Comparison of ENCODE assay signal across 1 cellular context in the genomic region with DNA sequence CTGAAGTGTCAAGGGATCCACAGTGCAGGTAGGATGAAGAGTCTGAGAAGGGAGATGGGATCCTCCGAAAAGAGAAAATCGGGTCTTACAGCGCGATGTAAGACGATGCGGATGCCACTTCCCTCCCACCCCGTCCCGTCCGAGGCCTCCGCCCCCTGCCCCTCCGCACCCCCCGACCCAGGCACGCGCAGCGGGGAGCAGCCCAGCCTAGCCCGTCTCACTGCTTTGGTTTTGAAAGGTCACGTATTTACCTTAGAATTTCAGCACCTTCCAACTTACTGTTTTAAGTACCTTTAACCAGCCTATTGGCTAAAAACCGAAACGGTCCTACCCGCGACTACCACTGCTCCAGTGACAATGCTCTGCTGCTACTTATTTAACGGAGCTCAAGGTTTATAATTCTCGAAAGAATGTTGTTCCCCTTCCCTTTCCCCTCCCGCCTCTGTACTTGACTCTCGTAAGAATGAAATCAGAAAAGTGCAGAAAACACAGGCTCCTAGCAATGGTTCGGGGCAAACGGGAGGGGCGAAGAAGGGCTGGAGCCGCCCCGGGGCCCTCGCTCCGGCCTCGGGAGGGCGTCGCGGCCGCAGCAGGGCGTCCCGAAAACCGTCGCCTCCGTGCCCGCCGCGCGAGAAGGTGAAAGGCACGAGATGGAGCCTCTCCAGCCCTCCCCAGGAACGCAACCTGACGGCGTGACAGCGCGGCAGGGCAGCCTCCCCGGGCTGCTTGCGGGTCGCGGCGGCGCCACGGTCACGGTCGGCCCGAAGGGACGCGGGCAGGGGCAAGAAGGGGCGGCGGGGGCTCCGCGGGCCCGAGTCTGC.
TF ChIP-seq lines count a peak whose summit lies in the region.

No MANE protein-coding gene starts in this region.

TF ChIP-seq in GM12878, 131 proteins besides CTCF, POLR2A, EP300 and RAD21 (continues in another document):
- TF ChIP-seq PML (IDR thresholded peaks at IDR 0.05; ENCODE audit: low read length) = 0 out of 2 replicates have a peak, but pooled peaks have one; percentile 20
- TF ChIP-seq, protein P1, sequence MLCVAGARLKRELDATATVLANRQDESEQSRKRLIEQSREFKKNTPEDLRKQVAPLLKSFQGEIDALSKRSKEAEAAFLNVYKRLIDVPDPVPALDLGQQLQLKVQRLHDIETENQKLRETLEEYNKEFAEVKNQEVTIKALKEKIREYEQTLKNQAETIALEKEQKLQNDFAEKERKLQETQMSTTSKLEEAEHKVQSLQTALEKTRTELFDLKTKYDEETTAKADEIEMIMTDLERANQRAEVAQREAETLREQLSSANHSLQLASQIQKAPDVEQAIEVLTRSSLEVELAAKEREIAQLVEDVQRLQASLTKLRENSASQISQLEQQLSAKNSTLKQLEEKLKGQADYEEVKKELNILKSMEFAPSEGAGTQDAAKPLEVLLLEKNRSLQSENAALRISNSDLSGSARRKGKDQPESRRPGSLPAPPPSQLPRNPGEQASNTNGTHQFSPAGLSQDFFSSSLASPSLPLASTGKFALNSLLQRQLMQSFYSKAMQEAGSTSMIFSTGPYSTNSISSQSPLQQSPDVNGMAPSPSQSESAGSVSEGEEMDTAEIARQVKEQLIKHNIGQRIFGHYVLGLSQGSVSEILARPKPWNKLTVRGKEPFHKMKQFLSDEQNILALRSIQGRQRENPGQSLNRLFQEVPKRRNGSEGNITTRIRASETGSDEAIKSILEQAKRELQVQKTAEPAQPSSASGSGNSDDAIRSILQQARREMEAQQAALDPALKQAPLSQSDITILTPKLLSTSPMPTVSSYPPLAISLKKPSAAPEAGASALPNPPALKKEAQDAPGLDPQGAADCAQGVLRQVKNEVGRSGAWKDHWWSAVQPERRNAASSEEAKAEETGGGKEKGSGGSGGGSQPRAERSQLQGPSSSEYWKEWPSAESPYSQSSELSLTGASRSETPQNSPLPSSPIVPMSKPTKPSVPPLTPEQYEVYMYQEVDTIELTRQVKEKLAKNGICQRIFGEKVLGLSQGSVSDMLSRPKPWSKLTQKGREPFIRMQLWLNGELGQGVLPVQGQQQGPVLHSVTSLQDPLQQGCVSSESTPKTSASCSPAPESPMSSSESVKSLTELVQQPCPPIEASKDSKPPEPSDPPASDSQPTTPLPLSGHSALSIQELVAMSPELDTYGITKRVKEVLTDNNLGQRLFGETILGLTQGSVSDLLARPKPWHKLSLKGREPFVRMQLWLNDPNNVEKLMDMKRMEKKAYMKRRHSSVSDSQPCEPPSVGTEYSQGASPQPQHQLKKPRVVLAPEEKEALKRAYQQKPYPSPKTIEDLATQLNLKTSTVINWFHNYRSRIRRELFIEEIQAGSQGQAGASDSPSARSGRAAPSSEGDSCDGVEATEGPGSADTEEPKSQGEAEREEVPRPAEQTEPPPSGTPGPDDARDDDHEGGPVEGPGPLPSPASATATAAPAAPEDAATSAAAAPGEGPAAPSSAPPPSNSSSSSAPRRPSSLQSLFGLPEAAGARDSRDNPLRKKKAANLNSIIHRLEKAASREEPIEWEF (IDR thresholded peaks at IDR 0.05; ENCODE audit: insufficient replicate concordance, low read depth, low read length) = no peak
- TF ChIP-seq, protein P2, sequence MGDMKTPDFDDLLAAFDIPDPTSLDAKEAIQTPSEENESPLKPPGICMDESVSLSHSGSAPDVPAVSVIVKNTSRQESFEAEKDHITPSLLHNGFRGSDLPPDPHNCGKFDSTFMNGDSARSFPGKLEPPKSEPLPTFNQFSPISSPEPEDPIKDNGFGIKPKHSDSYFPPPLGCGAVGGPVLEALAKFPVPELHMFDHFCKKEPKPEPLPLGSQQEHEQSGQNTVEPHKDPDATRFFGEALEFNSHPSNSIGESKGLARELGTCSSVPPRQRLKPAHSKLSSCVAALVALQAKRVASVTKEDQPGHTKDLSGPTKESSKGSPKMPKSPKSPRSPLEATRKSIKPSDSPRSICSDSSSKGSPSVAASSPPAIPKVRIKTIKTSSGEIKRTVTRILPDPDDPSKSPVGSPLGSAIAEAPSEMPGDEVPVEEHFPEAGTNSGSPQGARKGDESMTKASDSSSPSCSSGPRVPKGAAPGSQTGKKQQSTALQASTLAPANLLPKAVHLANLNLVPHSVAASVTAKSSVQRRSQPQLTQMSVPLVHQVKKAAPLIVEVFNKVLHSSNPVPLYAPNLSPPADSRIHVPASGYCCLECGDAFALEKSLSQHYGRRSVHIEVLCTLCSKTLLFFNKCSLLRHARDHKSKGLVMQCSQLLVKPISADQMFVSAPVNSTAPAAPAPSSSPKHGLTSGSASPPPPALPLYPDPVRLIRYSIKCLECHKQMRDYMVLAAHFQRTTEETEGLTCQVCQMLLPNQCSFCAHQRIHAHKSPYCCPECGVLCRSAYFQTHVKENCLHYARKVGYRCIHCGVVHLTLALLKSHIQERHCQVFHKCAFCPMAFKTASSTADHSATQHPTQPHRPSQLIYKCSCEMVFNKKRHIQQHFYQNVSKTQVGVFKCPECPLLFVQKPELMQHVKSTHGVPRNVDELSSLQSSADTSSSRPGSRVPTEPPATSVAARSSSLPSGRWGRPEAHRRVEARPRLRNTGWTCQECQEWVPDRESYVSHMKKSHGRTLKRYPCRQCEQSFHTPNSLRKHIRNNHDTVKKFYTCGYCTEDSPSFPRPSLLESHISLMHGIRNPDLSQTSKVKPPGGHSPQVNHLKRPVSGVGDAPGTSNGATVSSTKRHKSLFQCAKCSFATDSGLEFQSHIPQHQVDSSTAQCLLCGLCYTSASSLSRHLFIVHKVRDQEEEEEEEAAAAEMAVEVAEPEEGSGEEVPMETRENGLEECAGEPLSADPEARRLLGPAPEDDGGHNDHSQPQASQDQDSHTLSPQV (IDR thresholded peaks at IDR 0.05) = no peak
- TF ChIP-seq NBN (IDR thresholded peaks at IDR 0.05) = 0 out of 2 replicates have a peak, but pooled peaks have one; percentile 18
- no peak for TF ChIP-seq EZH2 (IDR thresholded peaks at IDR 0.05; ENCODE audit: borderline replicate concordance, control insufficient read depth, low read depth, low read length)
- no peak for TF ChIP-seq POU2F2 (IDR thresholded peaks at IDR 0.05; ENCODE audit: borderline replicate concordance, low read depth, low read length)
- TF ChIP-seq, protein P3, sequence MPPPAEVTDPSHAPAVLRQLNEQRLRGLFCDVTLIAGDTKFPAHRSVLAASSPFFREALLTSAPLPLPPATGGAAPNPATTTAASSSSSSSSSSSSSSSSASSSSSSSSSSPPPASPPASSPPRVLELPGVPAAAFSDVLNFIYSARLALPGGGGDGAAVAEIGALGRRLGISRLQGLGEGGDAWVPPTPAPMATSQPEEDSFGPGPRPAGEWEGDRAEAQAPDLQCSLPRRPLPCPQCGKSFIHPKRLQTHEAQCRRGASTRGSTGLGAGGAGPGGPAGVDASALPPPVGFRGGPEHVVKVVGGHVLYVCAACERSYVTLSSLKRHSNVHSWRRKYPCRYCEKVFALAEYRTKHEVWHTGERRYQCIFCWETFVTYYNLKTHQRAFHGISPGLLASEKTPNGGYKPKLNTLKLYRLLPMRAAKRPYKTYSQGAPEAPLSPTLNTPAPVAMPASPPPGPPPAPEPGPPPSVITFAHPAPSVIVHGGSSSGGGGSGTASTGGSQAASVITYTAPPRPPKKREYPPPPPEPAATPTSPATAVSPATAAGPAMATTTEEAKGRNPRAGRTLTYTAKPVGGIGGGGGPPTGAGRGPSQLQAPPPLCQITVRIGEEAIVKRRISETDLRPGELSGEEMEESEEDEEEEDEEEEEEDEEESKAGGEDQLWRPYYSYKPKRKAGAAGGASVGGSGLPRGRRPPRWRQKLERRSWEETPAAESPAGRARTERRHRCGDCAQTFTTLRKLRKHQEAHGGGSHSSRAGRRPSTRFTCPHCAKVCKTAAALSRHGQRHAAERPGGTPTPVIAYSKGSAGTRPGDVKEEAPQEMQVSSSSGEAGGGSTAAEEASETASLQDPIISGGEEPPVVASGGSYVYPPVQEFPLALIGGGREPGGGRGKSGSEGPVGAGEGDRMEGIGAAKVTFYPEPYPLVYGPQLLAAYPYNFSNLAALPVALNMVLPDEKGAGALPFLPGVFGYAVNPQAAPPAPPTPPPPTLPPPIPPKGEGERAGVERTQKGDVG (CRISPR knock-in tag; IDR thresholded peaks at IDR 0.05) = no peak
- TF ChIP-seq, protein P4, sequence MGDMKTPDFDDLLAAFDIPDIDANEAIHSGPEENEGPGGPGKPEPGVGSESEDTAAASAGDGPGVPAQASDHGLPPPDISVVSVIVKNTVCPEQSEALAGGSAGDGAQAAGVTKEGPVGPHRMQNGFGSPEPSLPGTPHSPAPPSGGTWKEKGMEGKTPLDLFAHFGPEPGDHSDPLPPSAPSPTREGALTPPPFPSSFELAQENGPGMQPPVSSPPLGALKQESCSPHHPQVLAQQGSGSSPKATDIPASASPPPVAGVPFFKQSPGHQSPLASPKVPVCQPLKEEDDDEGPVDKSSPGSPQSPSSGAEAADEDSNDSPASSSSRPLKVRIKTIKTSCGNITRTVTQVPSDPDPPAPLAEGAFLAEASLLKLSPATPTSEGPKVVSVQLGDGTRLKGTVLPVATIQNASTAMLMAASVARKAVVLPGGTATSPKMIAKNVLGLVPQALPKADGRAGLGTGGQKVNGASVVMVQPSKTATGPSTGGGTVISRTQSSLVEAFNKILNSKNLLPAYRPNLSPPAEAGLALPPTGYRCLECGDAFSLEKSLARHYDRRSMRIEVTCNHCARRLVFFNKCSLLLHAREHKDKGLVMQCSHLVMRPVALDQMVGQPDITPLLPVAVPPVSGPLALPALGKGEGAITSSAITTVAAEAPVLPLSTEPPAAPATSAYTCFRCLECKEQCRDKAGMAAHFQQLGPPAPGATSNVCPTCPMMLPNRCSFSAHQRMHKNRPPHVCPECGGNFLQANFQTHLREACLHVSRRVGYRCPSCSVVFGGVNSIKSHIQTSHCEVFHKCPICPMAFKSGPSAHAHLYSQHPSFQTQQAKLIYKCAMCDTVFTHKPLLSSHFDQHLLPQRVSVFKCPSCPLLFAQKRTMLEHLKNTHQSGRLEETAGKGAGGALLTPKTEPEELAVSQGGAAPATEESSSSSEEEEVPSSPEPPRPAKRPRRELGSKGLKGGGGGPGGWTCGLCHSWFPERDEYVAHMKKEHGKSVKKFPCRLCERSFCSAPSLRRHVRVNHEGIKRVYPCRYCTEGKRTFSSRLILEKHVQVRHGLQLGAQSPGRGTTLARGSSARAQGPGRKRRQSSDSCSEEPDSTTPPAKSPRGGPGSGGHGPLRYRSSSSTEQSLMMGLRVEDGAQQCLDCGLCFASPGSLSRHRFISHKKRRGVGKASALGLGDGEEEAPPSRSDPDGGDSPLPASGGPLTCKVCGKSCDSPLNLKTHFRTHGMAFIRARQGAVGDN (IDR thresholded peaks at IDR 0.05) = 0 out of 2 replicates have a peak, but pooled peaks have one; percentile 40
- TF ChIP-seq CHD2 (IDR thresholded peaks at IDR 0.05; ENCODE audit: borderline replicate concordance, low read depth, low read length) = no peak
- TF ChIP-seq GABPA (IDR thresholded peaks at IDR 0.05; ENCODE audit: low read depth) = no peak
- peak; percentile 28 for TF ChIP-seq HDAC6 (IDR thresholded peaks at IDR 0.05; ENCODE audit: unreplicated experiment)
- TF ChIP-seq, protein P5, sequence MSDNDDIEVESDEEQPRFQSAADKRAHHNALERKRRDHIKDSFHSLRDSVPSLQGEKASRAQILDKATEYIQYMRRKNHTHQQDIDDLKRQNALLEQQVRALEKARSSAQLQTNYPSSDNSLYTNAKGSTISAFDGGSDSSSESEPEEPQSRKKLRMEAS (IDR thresholded peaks at IDR 0.05; ENCODE audit: low read depth, low read length) = peak; percentile 12; the same call in 1 of the 2 replicates
- TF ChIP-seq LARP7 (IDR thresholded peaks at IDR 0.05) = peak; percentile 81; the same call in 1 of the 2 replicates
- TF ChIP-seq, protein P6, sequence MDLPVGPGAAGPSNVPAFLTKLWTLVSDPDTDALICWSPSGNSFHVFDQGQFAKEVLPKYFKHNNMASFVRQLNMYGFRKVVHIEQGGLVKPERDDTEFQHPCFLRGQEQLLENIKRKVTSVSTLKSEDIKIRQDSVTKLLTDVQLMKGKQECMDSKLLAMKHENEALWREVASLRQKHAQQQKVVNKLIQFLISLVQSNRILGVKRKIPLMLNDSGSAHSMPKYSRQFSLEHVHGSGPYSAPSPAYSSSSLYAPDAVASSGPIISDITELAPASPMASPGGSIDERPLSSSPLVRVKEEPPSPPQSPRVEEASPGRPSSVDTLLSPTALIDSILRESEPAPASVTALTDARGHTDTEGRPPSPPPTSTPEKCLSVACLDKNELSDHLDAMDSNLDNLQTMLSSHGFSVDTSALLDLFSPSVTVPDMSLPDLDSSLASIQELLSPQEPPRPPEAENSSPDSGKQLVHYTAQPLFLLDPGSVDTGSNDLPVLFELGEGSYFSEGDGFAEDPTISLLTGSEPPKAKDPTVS (IDR thresholded peaks at IDR 0.05; ENCODE audit: low read depth, low read length) = no peak
- TF ChIP-seq, protein P7, sequence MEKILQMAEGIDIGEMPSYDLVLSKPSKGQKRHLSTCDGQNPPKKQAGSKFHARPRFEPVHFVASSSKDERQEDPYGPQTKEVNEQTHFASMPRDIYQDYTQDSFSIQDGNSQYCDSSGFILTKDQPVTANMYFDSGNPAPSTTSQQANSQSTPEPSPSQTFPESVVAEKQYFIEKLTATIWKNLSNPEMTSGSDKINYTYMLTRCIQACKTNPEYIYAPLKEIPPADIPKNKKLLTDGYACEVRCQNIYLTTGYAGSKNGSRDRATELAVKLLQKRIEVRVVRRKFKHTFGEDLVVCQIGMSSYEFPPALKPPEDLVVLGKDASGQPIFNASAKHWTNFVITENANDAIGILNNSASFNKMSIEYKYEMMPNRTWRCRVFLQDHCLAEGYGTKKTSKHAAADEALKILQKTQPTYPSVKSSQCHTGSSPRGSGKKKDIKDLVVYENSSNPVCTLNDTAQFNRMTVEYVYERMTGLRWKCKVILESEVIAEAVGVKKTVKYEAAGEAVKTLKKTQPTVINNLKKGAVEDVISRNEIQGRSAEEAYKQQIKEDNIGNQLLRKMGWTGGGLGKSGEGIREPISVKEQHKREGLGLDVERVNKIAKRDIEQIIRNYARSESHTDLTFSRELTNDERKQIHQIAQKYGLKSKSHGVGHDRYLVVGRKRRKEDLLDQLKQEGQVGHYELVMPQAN (conservative IDR thresholded peaks at IDR 0.05) = peak; percentile 72
- 0 out of 2 replicates have a peak, but pooled peaks have one; percentile 60 for TF ChIP-seq CHD1 (IDR thresholded peaks at IDR 0.05; ENCODE audit: low read depth, low read length)
- no peak for TF ChIP-seq PAX5 (IDR thresholded peaks at IDR 0.05; ENCODE audit: borderline replicate concordance, low read depth, low read length)
- TF ChIP-seq, protein P8, sequence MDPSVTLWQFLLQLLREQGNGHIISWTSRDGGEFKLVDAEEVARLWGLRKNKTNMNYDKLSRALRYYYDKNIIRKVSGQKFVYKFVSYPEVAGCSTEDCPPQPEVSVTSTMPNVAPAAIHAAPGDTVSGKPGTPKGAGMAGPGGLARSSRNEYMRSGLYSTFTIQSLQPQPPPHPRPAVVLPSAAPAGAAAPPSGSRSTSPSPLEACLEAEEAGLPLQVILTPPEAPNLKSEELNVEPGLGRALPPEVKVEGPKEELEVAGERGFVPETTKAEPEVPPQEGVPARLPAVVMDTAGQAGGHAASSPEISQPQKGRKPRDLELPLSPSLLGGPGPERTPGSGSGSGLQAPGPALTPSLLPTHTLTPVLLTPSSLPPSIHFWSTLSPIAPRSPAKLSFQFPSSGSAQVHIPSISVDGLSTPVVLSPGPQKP (IDR thresholded peaks at IDR 0.05; ENCODE audit: low read depth, low read length) = no peak
- TF ChIP-seq BHLHE40 (IDR thresholded peaks at IDR 0.05; ENCODE audit: borderline replicate concordance in 1 of 2, low read depth in 2 of 2, low read length in 1 of 2) = peak in 1 of 2 experiments; percentile 31; a peak in 2 of 4 replicates
- TF ChIP-seq SMARCA5 (IDR thresholded peaks at IDR 0.05) = 0 out of 2 replicates have a peak, but pooled peaks have one; percentile 42
- TF ChIP-seq, protein P9, sequence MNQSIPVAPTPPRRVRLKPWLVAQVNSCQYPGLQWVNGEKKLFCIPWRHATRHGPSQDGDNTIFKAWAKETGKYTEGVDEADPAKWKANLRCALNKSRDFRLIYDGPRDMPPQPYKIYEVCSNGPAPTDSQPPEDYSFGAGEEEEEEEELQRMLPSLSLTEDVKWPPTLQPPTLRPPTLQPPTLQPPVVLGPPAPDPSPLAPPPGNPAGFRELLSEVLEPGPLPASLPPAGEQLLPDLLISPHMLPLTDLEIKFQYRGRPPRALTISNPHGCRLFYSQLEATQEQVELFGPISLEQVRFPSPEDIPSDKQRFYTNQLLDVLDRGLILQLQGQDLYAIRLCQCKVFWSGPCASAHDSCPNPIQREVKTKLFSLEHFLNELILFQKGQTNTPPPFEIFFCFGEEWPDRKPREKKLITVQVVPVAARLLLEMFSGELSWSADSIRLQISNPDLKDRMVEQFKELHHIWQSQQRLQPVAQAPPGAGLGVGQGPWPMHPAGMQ (IDR thresholded peaks at IDR 0.05; ENCODE audit: borderline replicate concordance) = no peak
